ENCODE assay signal across 16 cellular contexts in genomic region chr3:30259730-30260129, GRCh38.
"Had no signal": no experiment of that assay in that cellular context is flagged by ENCODE, and none has a peak within 500 bp of the region (broad histone marks: within the 10 kb centered on the region; RNA-seq: fewer than 3 reads in every experiment).

No MANE protein-coding gene starts in this region.

- H3K27ac Mint-ChIP-seq: activated CD4-positive, alpha-beta T cell treated with anti-CD3 and anti-CD28 coated beads, Interleukin-2, amount 10 ng/mL, durations not matched to agents 24 days and 14 days; activated CD8-positive, alpha-beta T cell treated with anti-CD3 and anti-CD28 coated beads for 36 hours; activated naive CD4-positive, alpha-beta T cell treated with anti-CD3 and anti-CD28 coated beads for 36 hours; natural killer cell treated with Interleukin-12 subunit alpha and Interleukin-12 subunit beta and Interleukin-15 and Interleukin-18, amount 100 ng/mL, for 72 hours had no signal

- H3K4me3 ChIP-seq: body of pancreas, lower lobe of right lung had no signal

- ATAC-seq: activated CD8-positive, alpha-beta T cell treated with anti-CD3 and anti-CD28 coated beads for 36 hours; activated T-cell treated with anti-CD3 and anti-CD28 coated beads, Interleukin-2, amount 50 U/mL, for 4 hours; body of pancreas; lower lobe of right lung; natural killer cell treated with Interleukin-12 subunit alpha and Interleukin-12 subunit beta and Interleukin-15 and Interleukin-18, amount 100 ng/mL, for 72 hours had no signal

- H3K27ac ChIP-seq: body of pancreas, lower lobe of right lung, neutrophil, parathyroid adenoma had no signal

- H3K9ac ChIP-seq: parathyroid adenoma had no signal

- H3K4me1 ChIP-seq: body of pancreas, parathyroid adenoma had no signal

- DNase-seq: activated CD4-positive, alpha-beta T cell treated with anti-CD3 and anti-CD28 coated beads, Interleukin-2, amount 10 ng/mL, durations not matched to agents 24 days and 14 days; activated CD4-positive, CD25-positive, alpha-beta regulatory T cell; activated CD8-positive, alpha-beta T cell treated with anti-CD3 and anti-CD28 coated beads for 36 hours; activated naive CD4-positive, alpha-beta T cell treated with anti-CD3 and anti-CD28 coated beads for 36 hours; activated T-cell treated with anti-CD3 and anti-CD28 coated beads, Interleukin-2, amount 50 U/mL, for 4 hours; body of pancreas; dermis blood vessel endothelial cell; effector memory CD4-positive, alpha-beta T cell; lower lobe of right lung; stimulated activated CD4-positive, alpha-beta T cell treated with anti-CD3 and anti-CD28 coated beads, Interleukin-12 subunit alpha, Interleukin-12 subunit beta, amount 100 ng/mL, for 4 hours; stimulated activated CD4-positive, alpha-beta T cell treated with anti-CD3 and anti-CD28 coated beads, Interleukin-1b, Interleukin-23, amount 100 ng/mL, for 48 hours; stimulated activated CD8-positive, alpha-beta memory T cell treated with anti-CD3 and anti-CD28 coated beads, Interleukin-4, amount 100 ng/mL, for 48 hours; stimulated activated naive CD4-positive, alpha-beta T cell had no signal

- H3K9me3 Mint-ChIP-seq: natural killer cell treated with Interleukin-12 subunit alpha and Interleukin-12 subunit beta and Interleukin-15 and Interleukin-18, amount 100 ng/mL, for 72 hours had no signal

- H3K36me3 Mint-ChIP-seq: natural killer cell treated with Interleukin-12 subunit alpha and Interleukin-12 subunit beta and Interleukin-15 and Interleukin-18, amount 100 ng/mL, for 72 hours had no signal

- H3K9me3 ChIP-seq: body of pancreas, lower lobe of right lung, neutrophil had no signal

- H3K27me3 Mint-ChIP-seq: activated CD4-positive, alpha-beta T cell treated with anti-CD3 and anti-CD28 coated beads, Interleukin-2, amount 10 ng/mL, durations not matched to agents 24 days and 14 days; activated CD8-positive, alpha-beta T cell treated with anti-CD3 and anti-CD28 coated beads for 36 hours; natural killer cell treated with Interleukin-12 subunit alpha and Interleukin-12 subunit beta and Interleukin-15 and Interleukin-18, amount 100 ng/mL, for 72 hours had no signal

- H3K79me2 ChIP-seq: parathyroid adenoma had no signal

- H3K4me3 Mint-ChIP-seq: activated CD4-positive, alpha-beta T cell treated with anti-CD3 and anti-CD28 coated beads, Interleukin-2, amount 10 ng/mL, durations not matched to agents 24 days and 14 days; activated CD8-positive, alpha-beta T cell treated with anti-CD3 and anti-CD28 coated beads for 36 hours; activated naive CD4-positive, alpha-beta T cell treated with anti-CD3 and anti-CD28 coated beads for 36 hours; activated T-cell treated with anti-CD3 and anti-CD28 coated beads, Interleukin-2, amount 50 U/mL, for 4 hours; natural killer cell treated with Interleukin-12 subunit alpha and Interleukin-12 subunit beta and Interleukin-15 and Interleukin-18, amount 100 ng/mL, for 72 hours had no signal

- H3K36me3 ChIP-seq: lower lobe of right lung, neutrophil had no signal

- H2AFZ ChIP-seq: parathyroid adenoma had no signal

- H3K27me3 ChIP-seq: body of pancreas, neutrophil had no signal
